In genomic region chr13:77703426-77703825, GRCh38 we compare ENCODE assay signal across 15 cellular contexts. TPM values are rescaled to one million over a fixed set of nuclear protein-coding genes. Genes with fewer than 3 reads are reported as not detected.
DNase-seq lines count a peak whose midpoint lies in the region; ATAC-seq, FAIRE-seq and TF ChIP-seq lines count a peak whose summit lies in the region.
"Had no signal": no experiment of that assay in that cellular context is flagged by ENCODE, and none has a peak within 500 bp of the region (broad histone marks: within the 10 kb centered on the region; RNA-seq: fewer than 3 reads in every experiment).

No MANE protein-coding gene starts in this region.

- ATAC-seq in lung (ENCODE audit: insufficient read depth, low FRiP score) (peak; percentile 90), upper lobe of right lung (peak; percentile 96), HG03039 (IDR thresholded peaks at IDR 0.05; ENCODE audit: unreplicated experiment) (no peak)
- ATAC-seq: GM12878 had no signal

- peaks cover 0 to 5% of the 10 kb centered on the region in 2 donors for H3K4me1 ChIP-seq in lung (ENCODE audit: control insufficient read depth in 2 of 2, insufficient read depth in 2 of 2, low read length in 2 of 2)
- H3K4me1 ChIP-seq in upper lobe of right lung = peaks cover 7% of the 10 kb centered on the region

- H3K4me3 Mint-ChIP-seq in glutamatergic neuron (ENCODE audit: unreplicated experiment) = peak overlapping the region; percentile 35
- H3K4me3 Mint-ChIP-seq: B cell; CD4-positive, alpha-beta T cell had no signal

- H3K36me3 Mint-ChIP-seq in glutamatergic neuron (ENCODE audit: unreplicated experiment) = peaks cover 26% of the 10 kb centered on the region

- FAIRE-seq in GM18507 (lab: Jason Lieb, UNC) = peak; percentile 12
- FAIRE-seq: GM12878 had no signal

- peaks cover 13% of the 10 kb centered on the region for H3K9me3 Mint-ChIP-seq in glutamatergic neuron (ENCODE audit: unreplicated experiment)
- H3K9me3 Mint-ChIP-seq: CD4-positive, alpha-beta T cell had no signal

- H3K27ac ChIP-seq in lung (ENCODE audit: low read depth in 1 of 2, low read length in 1 of 2) = no peak overlapping the region
- H3K27ac ChIP-seq in upper lobe of right lung = no peak overlapping the region
- H3K27ac ChIP-seq in coronary artery = no peak overlapping the region

- H3K4me1 Mint-ChIP-seq in glutamatergic neuron (ENCODE audit: low read depth, unreplicated experiment) = peaks cover 12% of the 10 kb centered on the region

- no peak overlapping the region for H3K4me3 ChIP-seq in lung
- H3K4me3 ChIP-seq in upper lobe of right lung = no peak overlapping the region
- H3K4me3 ChIP-seq in coronary artery = no peak overlapping the region
- H3K4me3 ChIP-seq: GM12878, HAP-1 had no signal

- H3K36me3 ChIP-seq in lung (ENCODE audit: control insufficient read depth in 2 of 2, insufficient read depth in 2 of 2, low read length in 2 of 2) = no peaks in the 10 kb centered on the region
- H3K36me3 ChIP-seq in upper lobe of right lung = no peaks in the 10 kb centered on the region

- no peak for DNase-seq in GM18507 (ENCODE audit: extremely low spot score, insufficient read length, low read depth)
- no peak for DNase-seq in glutamatergic neuron
- DNase-seq in lung (ENCODE audit: low spot score) = peak; percentile 70
- DNase-seq in upper lobe of right lung = peak; percentile 80
- no peak for DNase-seq in coronary artery (ENCODE audit: low spot score)
- DNase-seq in NCI-H1092 (lab: John Stamatoyannopoulos, UW) = no peak
- DNase-seq: C1 segment of cervical spinal cord; Calu3; CD4-positive, alpha-beta T cell; DMS 273 treated with DMSO at 0.1 percent for 48 hours; GOT3 had no signal

- H3K27ac Mint-ChIP-seq in glutamatergic neuron (ENCODE audit: unreplicated experiment) = peak overlapping the region; percentile 4
- H3K27ac Mint-ChIP-seq: B cell; CD4-positive, alpha-beta T cell had no signal

- 74 to 83% methylated on average over 5 of the region's 5 CpGs for WGBS in lung, 2 donors

- TF ChIP-seq CTCF in glutamatergic neuron (IDR thresholded peaks at IDR 0.05; ENCODE audit: partially characterized antibody, unreplicated experiment) (no peak), lung (IDR thresholded peaks at IDR 0.05; ENCODE audit: control extremely low read depth, extremely low read depth) (no peak), upper lobe of right lung (IDR thresholded peaks at IDR 0.05) (no peak), coronary artery (IDR thresholded peaks at IDR 0.05) (no peak)

- H3K27me3 ChIP-seq in lung (ENCODE audit: control insufficient read depth, insufficient read depth) (no peaks in the 10 kb centered on the region), upper lobe of right lung (no peaks in the 10 kb centered on the region)

- H3K9me3 ChIP-seq in lung (ENCODE audit: control insufficient read depth in 2 of 2, insufficient read depth in 1 of 2, low read length in 1 of 2) (no peaks in the 10 kb centered on the region), upper lobe of right lung (no peaks in the 10 kb centered on the region)
- H3K9me3 ChIP-seq: HAP-1 had no signal

- intact Hi-C loops in upper lobe of right lung (cut with DNase I) = no loop called here

- H3K27me3 Mint-ChIP-seq in glutamatergic neuron (ENCODE audit: unreplicated experiment) = peaks cover 5% of the 10 kb centered on the region
- H3K27me3 Mint-ChIP-seq: B cell; CD4-positive, alpha-beta T cell had no signal

RNA-seq across cellular contexts. Expression of gene SLAIN1, which starts 5.9 kb away (rescaled TPM):
- total RNA-seq in glutamatergic neuron (ENCODE audit: unreplicated experiment) (120 TPM), lung (10 to 100 TPM; 13.3 to 44.7 TPM), upper lobe of right lung (16.4 TPM)
- polyA plus RNA-seq in lung = 10 to 100 TPM in 1 of 2 donors, 1 to 10 TPM in 1; 7.6 to 11.4 TPM

Comparison
In these comparisons a context has a peak if more than half of its experiments do, and no peak if none do; other contexts are left out.
1. DNase-seq: peak in lung (single experiment) and upper lobe of right lung (single experiment); none in GM18507 (single experiment), glutamatergic neuron (single experiment), coronary artery (single experiment) and NCI-H1092 (single experiment).